1 cellular context compared by ENCODE assay signal in the genomic region with DNA sequence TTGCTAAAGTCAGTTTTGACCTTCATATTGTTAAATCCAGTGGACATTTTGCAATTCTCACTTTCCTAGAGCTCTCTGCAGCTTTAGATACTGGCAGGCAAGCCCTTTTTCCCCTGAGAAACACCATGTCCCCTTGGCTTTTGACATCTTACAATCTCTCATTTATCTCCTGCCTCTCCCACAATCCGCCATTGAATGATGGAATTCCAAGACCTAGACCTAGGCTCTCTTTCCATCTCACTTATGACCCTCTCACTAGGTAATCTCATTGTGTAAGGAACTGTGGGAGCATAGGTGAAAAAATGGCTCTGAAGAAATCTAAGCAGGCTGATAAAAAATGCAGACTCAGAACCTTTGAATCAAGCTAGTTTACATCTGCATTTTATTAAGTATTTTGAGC.
TF ChIP-seq lines count a peak whose summit lies in the region.

No MANE protein-coding gene starts in this region.

TF ChIP-seq in HCT116, 20 proteins besides CTCF, POLR2A, EP300 and RAD21 (continued from another document):
- no peak for TF ChIP-seq EZH2phosphoT487 (IDR thresholded peaks at IDR 0.05; ENCODE audit: borderline replicate concordance)
- TF ChIP-seq JUND (IDR thresholded peaks at IDR 0.05), result no peak
- no peak for TF ChIP-seq CEBPB (IDR thresholded peaks at IDR 0.05; ENCODE audit: low read depth)
- TF ChIP-seq, protein P1, sequence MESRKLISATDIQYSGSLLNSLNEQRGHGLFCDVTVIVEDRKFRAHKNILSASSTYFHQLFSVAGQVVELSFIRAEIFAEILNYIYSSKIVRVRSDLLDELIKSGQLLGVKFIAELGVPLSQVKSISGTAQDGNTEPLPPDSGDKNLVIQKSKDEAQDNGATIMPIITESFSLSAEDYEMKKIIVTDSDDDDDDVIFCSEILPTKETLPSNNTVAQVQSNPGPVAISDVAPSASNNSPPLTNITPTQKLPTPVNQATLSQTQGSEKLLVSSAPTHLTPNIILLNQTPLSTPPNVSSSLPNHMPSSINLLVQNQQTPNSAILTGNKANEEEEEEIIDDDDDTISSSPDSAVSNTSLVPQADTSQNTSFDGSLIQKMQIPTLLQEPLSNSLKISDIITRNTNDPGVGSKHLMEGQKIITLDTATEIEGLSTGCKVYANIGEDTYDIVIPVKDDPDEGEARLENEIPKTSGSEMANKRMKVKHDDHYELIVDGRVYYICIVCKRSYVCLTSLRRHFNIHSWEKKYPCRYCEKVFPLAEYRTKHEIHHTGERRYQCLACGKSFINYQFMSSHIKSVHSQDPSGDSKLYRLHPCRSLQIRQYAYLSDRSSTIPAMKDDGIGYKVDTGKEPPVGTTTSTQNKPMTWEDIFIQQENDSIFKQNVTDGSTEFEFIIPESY (IDR thresholded peaks at IDR 0.05; ENCODE audit: extremely low read depth, insufficient replicate concordance, low read length), result no peak
- TF ChIP-seq SIN3A (IDR thresholded peaks at IDR 0.05; ENCODE audit: low read depth), result no peak
- TF ChIP-seq TCF7L2 (IDR thresholded peaks at IDR 0.05; ENCODE audit: borderline replicate concordance, extremely low read depth, insufficient read depth, insufficient read length), result no peak
- TF ChIP-seq REST (IDR thresholded peaks at IDR 0.05; ENCODE audit: low read depth), result no peak
- TF ChIP-seq ZNF274 (IDR thresholded peaks at IDR 0.05; ENCODE audit: low read depth, low read length), result no peak
- TF ChIP-seq YY1 (IDR thresholded peaks at IDR 0.05; ENCODE audit: extremely low read depth, insufficient replicate concordance, low read depth, low read length), result no peak
- no peak for TF ChIP-seq ZFX (IDR thresholded peaks at IDR 0.05)
